8 cellular contexts compared by ENCODE assay signal in genomic region chr16:84505249-84506156, GRCh38. TPM values are rescaled to one million over a fixed set of nuclear protein-coding genes. Genes with fewer than 3 reads are reported as not detected.
DNase-seq lines count a peak whose midpoint lies in the region; ATAC-seq and TF ChIP-seq lines count a peak whose summit lies in the region.

No MANE protein-coding gene starts in this region.

- H3K4me3 Mint-ChIP-seq in naive thymus-derived CD8-positive, alpha-beta T cell: peak overlapping the region; percentile 82 to 94 (median 90)

- no peaks in the 10 kb centered on the region for H3K27me3 Mint-ChIP-seq in naive thymus-derived CD8-positive, alpha-beta T cell

- H3K4me3 ChIP-seq in BJ (ENCODE audit: low read depth, low read length) (peak overlapping the region; percentile 37), colonic mucosa (peak overlapping the region; percentile 49)
- peak overlapping the region; percentile 74 for H3K4me3 ChIP-seq in Jurkat, Clone E6-1 (ENCODE audit: low read length)

- intact Hi-C loops in colonic mucosa (cut with DNase I): no loop called here

- peaks cover 19 to 71% (median 61%) of the 10 kb centered on the region in 4 donors for H3K4me1 Mint-ChIP-seq in naive thymus-derived CD8-positive, alpha-beta T cell

- H3K27ac ChIP-seq in colonic mucosa: peak overlapping the region; percentile 51

- H3K4me1 ChIP-seq in colonic mucosa: no peaks in the 10 kb centered on the region

- POLR2A ChIA-PET in BJ (lab: Charles Lee): no interaction called here
- POLR2A ChIA-PET in naive thymus-derived CD8-positive, alpha-beta T cell (lab: Charles Lee): interaction anchor here (0.5 to 3.1 kb wide), 16 partner anchors 9 to 389 kb away, joined by 3 to 10 read pairs (median 4); partner anchors contain the start of genes COTL1 and MBTPS1

- CTCF ChIA-PET in BJ (lab: Yijun Ruan, JAX): interaction anchor here (0.6 to 13.2 kb wide), 18 partner anchors 9 to 229 kb away, joined by 3 to 169 read pairs (median 6); partner anchors contain the start of gene COTL1

- no peak for ATAC-seq in naive thymus-derived CD8-positive, alpha-beta T cell
- ATAC-seq in HG03039 (IDR thresholded peaks at IDR 0.05; ENCODE audit: unreplicated experiment) (no peak), HG02938 (IDR thresholded peaks at IDR 0.05; ENCODE audit: unreplicated experiment) (no peak), GM21390 (IDR thresholded peaks at IDR 0.05; ENCODE audit: unreplicated experiment) (no peak)

- peak overlapping the region; percentile 63 to 93 (median 82) for H3K27ac Mint-ChIP-seq in naive thymus-derived CD8-positive, alpha-beta T cell

- peak overlapping the region; percentile 78 to 81 for H3K9ac ChIP-seq in colonic mucosa (ENCODE audit: low read depth in 2 of 2, low read length in 2 of 2)

- H3K36me3 ChIP-seq in BJ (ENCODE audit: control insufficient read depth, insufficient read depth, low read length): peaks cover 7% of the 10 kb centered on the region
- no peaks in the 10 kb centered on the region for H3K36me3 ChIP-seq in colonic mucosa

- peaks cover 0 to 2% (median 0%) of the 10 kb centered on the region in 3 donors for H3K36me3 Mint-ChIP-seq in naive thymus-derived CD8-positive, alpha-beta T cell

- no peaks in the 10 kb centered on the region for H3K9me3 ChIP-seq in colonic mucosa

- TF ChIP-seq CTCF in BJ (IDR thresholded peaks at IDR 0.05; ENCODE audit: insufficient read depth, low read depth, low read length) (no peak), colonic mucosa (IDR thresholded peaks at IDR 0.05) (no peak)

- H3K27me3 ChIP-seq in BJ (ENCODE audit: control insufficient read depth, insufficient read depth, low read length): no peaks in the 10 kb centered on the region
- H3K27me3 ChIP-seq in colonic mucosa: no peaks in the 10 kb centered on the region

- no peaks in the 10 kb centered on the region for H3K9me3 Mint-ChIP-seq in naive thymus-derived CD8-positive, alpha-beta T cell

- no peak for DNase-seq in BJ (ENCODE audit: low read depth)
- no peak for DNase-seq in Jurkat, Clone E6-1 (ENCODE audit: low read depth, low spot score)
- DNase-seq in colonic mucosa: no peak
- DNase-seq in naive thymus-derived CD8-positive, alpha-beta T cell: peak in 2 of 10 donors; percentile 15 to 62
- no peak for DNase-seq in NCI-H1417 (lab: John Stamatoyannopoulos, UW)

RNA-seq across cellular contexts. Expression of gene MEAK7, which starts 1.0 kb away (rescaled TPM):
- polyA plus RNA-seq in BJ (2011; rRNA removed): 29.1 and 41.2 TPM in 2 replicates
- 29.6 and 43.0 TPM in 2 replicates for polyA minus RNA-seq in BJ (2011; rRNA and poly(A)+ RNA removed)
- 7.7 TPM for polyA plus RNA-seq in Jurkat, Clone E6-1 (2012; ENCODE audit: insufficient read depth, insufficient read length)
- 10 to 100 TPM; 17.0 to 23.4 TPM for total RNA-seq in colonic mucosa
- 1 to 10 TPM; 7.1 to 8.9 TPM for total RNA-seq in naive thymus-derived CD8-positive, alpha-beta T cell
- 1 to 10 TPM; 3.7 to 6.7 (median 4.6) TPM for polyA plus RNA-seq in naive thymus-derived CD8-positive, alpha-beta T cell
